Comparison of ENCODE assay signal across 8 cellular contexts in the genomic region with DNA sequence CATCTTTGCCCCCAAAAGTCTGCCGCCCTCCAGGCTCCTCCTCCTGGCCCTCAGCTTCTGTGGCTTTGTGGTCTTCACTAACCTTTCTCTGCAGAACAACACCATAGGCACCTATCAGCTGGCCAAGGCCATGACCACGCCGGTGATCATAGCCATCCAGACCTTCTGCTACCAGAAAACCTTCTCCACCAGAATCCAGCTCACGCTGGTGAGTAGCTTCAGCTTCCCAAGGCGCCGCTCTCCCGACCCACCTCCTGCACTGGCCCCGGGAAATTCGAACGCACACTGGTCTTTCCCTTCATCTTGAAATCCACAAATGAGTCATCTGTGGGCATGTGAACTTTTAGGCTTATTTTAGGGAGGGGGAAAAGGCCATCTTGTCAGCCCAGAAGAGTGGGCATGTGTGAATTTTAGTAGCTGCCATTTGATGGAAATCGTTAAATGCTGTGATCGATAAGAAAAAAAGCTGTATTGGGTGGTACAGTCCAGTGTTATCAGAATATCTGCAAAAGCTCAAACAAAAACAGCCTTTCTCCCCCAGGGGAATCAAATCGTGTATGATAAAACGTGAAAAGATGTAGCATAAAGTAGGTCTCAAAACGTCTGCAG. TPM values are rescaled to one million over a fixed set of nuclear protein-coding genes. Genes with fewer than 3 reads are reported as not detected.
DNase-seq lines count a peak whose midpoint lies in the region; ATAC-seq and TF ChIP-seq lines count a peak whose summit lies in the region.

No MANE protein-coding gene starts in this region.

- peaks cover 28% of the 10 kb centered on the region for H3K4me1 Mint-ChIP-seq in activated CD8-positive, alpha-beta T cell treated with anti-CD3 and anti-CD28 coated beads for 36 hours (ENCODE audit: low read depth)
- peaks cover 8% of the 10 kb centered on the region for H3K4me1 Mint-ChIP-seq in endodermal cell

- POLR2A ChIA-PET in activated CD8-positive, alpha-beta T cell treated with anti-CD3 and anti-CD28 coated beads for 36 hours (lab: Charles Lee): interaction anchor here (0.7 to 2.9 kb wide), 4 partner anchors 59 to 103 kb away, joined by 3 to 10 read pairs (median 4); a partner anchor contains a TSS

- no peaks in the 10 kb centered on the region for H3K27me3 Mint-ChIP-seq in activated CD8-positive, alpha-beta T cell treated with anti-CD3 and anti-CD28 coated beads for 36 hours
- no peaks in the 10 kb centered on the region for H3K27me3 Mint-ChIP-seq in endodermal cell (ENCODE audit: insufficient read depth)

- no peaks in the 10 kb centered on the region for H3K4me1 ChIP-seq in endodermal cell (ENCODE audit: control insufficient read depth, insufficient read depth, low read length)

- intact Hi-C loops in activated CD8-positive, alpha-beta T cell treated with anti-CD3 and anti-CD28 coated beads for 36 hours (cut with micrococcal nuclease): no loop called here

- no peak for TF ChIP-seq POLR2A in GM18505 (IDR thresholded peaks at IDR 0.05; ENCODE audit: borderline replicate concordance, extremely low read depth, insufficient read depth, insufficient read length)

- peak overlapping the region; percentile 96 for H3K4me3 Mint-ChIP-seq in activated CD8-positive, alpha-beta T cell treated with anti-CD3 and anti-CD28 coated beads for 36 hours
- peak overlapping the region; percentile 93 for H3K4me3 Mint-ChIP-seq in endodermal cell

- H3K36me3 ChIP-seq in endodermal cell (ENCODE audit: control insufficient read depth, insufficient read depth, low read length): peaks cover 22% of the 10 kb centered on the region

- peak overlapping the region; percentile 93 for H3K4me3 ChIP-seq in endodermal cell (ENCODE audit: low read length)

- DNase-seq in 8988T: peak; percentile 21
- DNase-seq in NCI-H226: peak; percentile 51
- peak; percentile 51 for DNase-seq in activated CD8-positive, alpha-beta T cell treated with anti-CD3 and anti-CD28 coated beads for 36 hours
- DNase-seq in endodermal cell: peak; percentile 85
- DNase-seq in medulla oblongata (ENCODE audit: extremely low spot score): peak; percentile 59
- DNase-seq in stimulated activated CD8-positive, alpha-beta memory T cell treated with anti-CD3 and anti-CD28 coated beads, Interleukin-4, amount 100 ng/mL, for 48 hours: peak; percentile 56

- H3K27me3 ChIP-seq in endodermal cell (ENCODE audit: control insufficient read depth, insufficient read depth, low read length, poor library complexity, severe bottlenecking): no peaks in the 10 kb centered on the region

- peak; percentile 32 for ATAC-seq in GM18505 (IDR thresholded peaks at IDR 0.05; ENCODE audit: unreplicated experiment)
- peak; percentile 32 for ATAC-seq in HG02981 (IDR thresholded peaks at IDR 0.05; ENCODE audit: unreplicated experiment)
- peak; percentile 40 for ATAC-seq in activated CD8-positive, alpha-beta T cell treated with anti-CD3 and anti-CD28 coated beads for 36 hours

- H3K36me3 Mint-ChIP-seq in activated CD8-positive, alpha-beta T cell treated with anti-CD3 and anti-CD28 coated beads for 36 hours (ENCODE audit: low read depth): peaks cover 7% of the 10 kb centered on the region
- peaks cover 10% of the 10 kb centered on the region for H3K36me3 Mint-ChIP-seq in endodermal cell (ENCODE audit: low read depth)

- CTCF ChIA-PET in activated CD8-positive, alpha-beta T cell treated with anti-CD3 and anti-CD28 coated beads for 36 hours (lab: Charles Lee): interaction anchor here (0.8 to 2.6 kb wide), 4 partner anchors 9 to 391 kb away, joined by 3 to 17 read pairs (median 4); a partner anchor contains a TSS

- H3K27ac Mint-ChIP-seq in activated CD8-positive, alpha-beta T cell treated with anti-CD3 and anti-CD28 coated beads for 36 hours: peak overlapping the region; percentile 94
- H3K27ac Mint-ChIP-seq in endodermal cell: peak overlapping the region; percentile 98

- TF ChIP-seq CTCF in activated CD8-positive, alpha-beta T cell treated with anti-CD3 and anti-CD28 coated beads for 36 hours (IDR thresholded peaks at IDR 0.05): no peak
- no peak for TF ChIP-seq CTCF in endodermal cell (conservative IDR thresholded peaks at IDR 0.05)

- H3K9ac ChIP-seq in endodermal cell (ENCODE audit: extremely low read depth, low read length, poor library complexity, severe bottlenecking): peak overlapping the region; percentile 61

- H3K9me3 ChIP-seq in endodermal cell (ENCODE audit: control insufficient read depth, low read length): no peaks in the 10 kb centered on the region

- WGBS in endodermal cell (ENCODE audit: insufficient coverage in 1 of 2, insufficient read length in 1 of 2), 2 experiments: 14 to 16% methylated on average over 10 to 15 of the region's 15 CpGs

- H3K27ac ChIP-seq in endodermal cell (ENCODE audit: low read depth, low read length): peak overlapping the region; percentile 6

- H3K9me3 Mint-ChIP-seq in activated CD8-positive, alpha-beta T cell treated with anti-CD3 and anti-CD28 coated beads for 36 hours: no peaks in the 10 kb centered on the region
- no peaks in the 10 kb centered on the region for H3K9me3 Mint-ChIP-seq in endodermal cell

RNA-seq across cellular contexts. Expression of a gene that starts 0.7 kb away (rescaled TPM):
- 1 to 10 TPM; 5.3 to 5.6 TPM for total RNA-seq in activated CD8-positive, alpha-beta T cell treated with anti-CD3 and anti-CD28 coated beads for 36 hours
- 10 to 100 TPM; 12.6 to 12.7 TPM for total RNA-seq in endodermal cell
- polyA plus RNA-seq in endodermal cell (2013, experiment 1 of 2): 7.9 TPM
- polyA plus RNA-seq in endodermal cell (2013, experiment 2 of 2): 7.9 TPM

RNA-seq across cellular contexts. Expression of a gene that starts 59.9 kb away (rescaled TPM):
- 100 to 1,000 TPM; 142 to 143 TPM for total RNA-seq in activated CD8-positive, alpha-beta T cell treated with anti-CD3 and anti-CD28 coated beads for 36 hours
- 100 to 1,000 TPM; 116 to 130 TPM for total RNA-seq in endodermal cell
- polyA plus RNA-seq in endodermal cell (2013, experiment 1 of 2): 111 TPM
- polyA plus RNA-seq in endodermal cell (2013, experiment 2 of 2): 108 TPM

Comparison
In these comparisons a context has a peak if more than half of its experiments do, and no peak if none do; other contexts are left out.
1. Peak in every context shown above with its lines: DNase-seq, ATAC-seq, H3K4me3 ChIP-seq and H3K27ac ChIP-seq.
2. DNase-seq: peak in every context shown above with its lines; median percentile 85 in endodermal cell; 59 in medulla oblongata; 56 in stimulated activated CD8-positive, alpha-beta memory T cell treated with anti-CD3 and anti-CD28 coated beads, Interleukin-4, amount 100 ng/mL, for 48 hours; 51 in NCI-H226; 51 in activated CD8-positive, alpha-beta T cell treated with anti-CD3 and anti-CD28 coated beads for 36 hours; 21 in 8988T.